Comparison of ENCODE assay signal across 1 cellular context in the genomic region with DNA sequence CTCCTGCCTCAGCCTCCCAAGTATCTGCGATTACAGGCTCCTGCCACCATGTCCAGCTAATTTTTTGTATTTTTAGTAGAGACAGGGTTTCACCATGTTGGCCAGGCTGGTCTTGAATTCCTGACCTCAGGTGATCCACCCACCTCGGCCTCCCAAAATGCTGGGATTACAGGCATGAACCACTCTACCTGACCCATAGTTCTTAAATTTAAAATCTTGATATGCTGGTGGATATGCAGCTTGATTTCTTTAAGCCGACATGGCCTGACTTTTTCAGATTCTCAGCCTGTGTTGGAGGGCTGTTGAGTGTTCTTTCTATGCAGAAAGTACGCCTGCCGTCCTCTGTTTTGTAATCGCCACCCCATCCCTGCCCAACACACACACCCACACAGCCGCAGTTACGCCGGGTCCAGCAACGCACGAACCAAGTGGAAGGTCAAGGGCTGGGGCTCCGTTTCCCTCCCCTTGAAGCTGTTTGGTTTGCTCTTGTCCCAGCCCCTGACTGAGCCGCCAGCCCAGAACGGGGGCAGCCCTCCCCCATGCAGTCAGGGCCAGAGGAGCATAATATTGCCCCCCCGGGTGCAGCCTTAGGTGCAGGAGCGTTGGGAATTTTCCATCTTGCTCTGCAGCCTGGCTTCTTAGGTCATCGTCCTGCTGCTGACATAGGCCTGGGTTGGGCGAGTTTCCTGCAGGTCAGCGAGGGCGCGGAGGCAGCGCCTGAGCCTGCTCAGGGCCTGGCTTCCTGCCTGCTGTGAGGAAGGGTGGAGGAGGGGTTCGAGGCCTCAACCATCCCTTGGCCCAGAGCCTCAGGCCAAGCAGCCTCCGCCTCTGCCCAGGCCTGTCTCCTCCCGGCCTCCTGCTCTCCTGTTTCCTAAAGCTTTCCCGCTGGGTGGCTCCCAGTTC.
TF ChIP-seq lines count a peak whose summit lies in the region.

No MANE protein-coding gene starts in this region.

TF ChIP-seq in HepG2, 621 proteins besides CTCF, POLR2A, EP300 and RAD21 (continued from another document and continues in another):
- TF ChIP-seq ZMAT5 (CRISPR knock-in tag; IDR thresholded peaks at IDR 0.05; ENCODE audit: borderline replicate concordance, low read depth) (no peak), ZNF264 (CRISPR knock-in tag; IDR thresholded peaks at IDR 0.05) (peak; percentile 93), KMT2B (CRISPR knock-in tag; IDR thresholded peaks at IDR 0.05) (peak; percentile 95), MBD4 (IDR thresholded peaks at IDR 0.05; ENCODE audit: borderline replicate concordance, low read length) (no peak), ZNF33A (CRISPR knock-in tag; IDR thresholded peaks at IDR 0.05; ENCODE audit: borderline replicate concordance) (no peak), KDM4B (CRISPR knock-in tag; IDR thresholded peaks at IDR 0.05) (peak; percentile 96), ZNF772 (CRISPR knock-in tag; IDR thresholded peaks at IDR 0.05) (no peak), FUBP1 (CRISPR knock-in tag; IDR thresholded peaks at IDR 0.05; ENCODE audit: borderline replicate concordance) (peak; percentile 66), NR2F6 (IDR thresholded peaks at IDR 0.05) (peak; percentile 96), NR2F6 (CRISPR knock-in tag; IDR thresholded peaks at IDR 0.05) (peak; percentile 100), ZNF580 (CRISPR knock-in tag; IDR thresholded peaks at IDR 0.05; ENCODE audit: borderline replicate concordance, low read depth) (peak; percentile 99), PAXIP1 (CRISPR knock-in tag; conservative IDR thresholded peaks at IDR 0.05) (peak; percentile 100), ZNF547 (CRISPR knock-in tag; IDR thresholded peaks at IDR 0.05) (peak; percentile 98; the same call in 1 of the 2 replicates), ZBTB7A (CRISPR knock-in tag; IDR thresholded peaks at IDR 0.05) (no peak), MIXL1 (CRISPR knock-in tag; IDR thresholded peaks at IDR 0.05) (peak; percentile 99), HNF4A (CRISPR knock-in tag; IDR thresholded peaks at IDR 0.05) (peak; percentile 98), ERF (CRISPR knock-in tag; IDR thresholded peaks at IDR 0.05) (peak; percentile 99), NAIF1 (CRISPR knock-in tag; IDR thresholded peaks at IDR 0.05; ENCODE audit: borderline replicate concordance) (no peak), ISL2 (CRISPR knock-in tag; IDR thresholded peaks at IDR 0.05) (peak; percentile 98), MED1 (CRISPR knock-in tag; IDR thresholded peaks at IDR 0.05) (peak; percentile 99), NONO (IDR thresholded peaks at IDR 0.05) (no peak), NONO (CRISPR knock-in tag; conservative IDR thresholded peaks at IDR 0.05) (no peak), MAX (IDR thresholded peaks at IDR 0.05) (no peak), LRRFIP1 (CRISPR knock-in tag; conservative IDR thresholded peaks at IDR 0.05) (no peak), TSC22D2 (CRISPR knock-in tag; IDR thresholded peaks at IDR 0.05; ENCODE audit: borderline replicate concordance) (peak; percentile 93), KDM5B (CRISPR knock-in tag; IDR thresholded peaks at IDR 0.05; ENCODE audit: borderline replicate concordance) (peak; percentile 100), ZNF775 (CRISPR knock-in tag; IDR thresholded peaks at IDR 0.05; ENCODE audit: borderline replicate concordance) (peak; percentile 85), RXRA (CRISPR knock-in tag; IDR thresholded peaks at IDR 0.05) (peak; percentile 100), ZNF546 (CRISPR knock-in tag; conservative IDR thresholded peaks at IDR 0.05) (peak; percentile 86), KLF9 (CRISPR knock-in tag; IDR thresholded peaks at IDR 0.05; ENCODE audit: low read depth) (peak; percentile 77; the same call in 1 of the 2 replicates), ZNF607 (CRISPR knock-in tag; IDR thresholded peaks at IDR 0.05; ENCODE audit: borderline replicate concordance) (no peak), NBN (conservative IDR thresholded peaks at IDR 0.05) (no peak), SSRP1 (CRISPR knock-in tag; IDR thresholded peaks at IDR 0.05) (peak; percentile 91), ETV5 (CRISPR knock-in tag; IDR thresholded peaks at IDR 0.05; ENCODE audit: borderline replicate concordance) (peak; percentile 90), ARNTL (CRISPR knock-in tag; IDR thresholded peaks at IDR 0.05) (peak; percentile 96), MYC (CRISPR knock-in tag; IDR thresholded peaks at IDR 0.05; ENCODE audit: borderline replicate concordance) (peak; percentile 93; the same call in 1 of the 2 replicates), NR2C2 (CRISPR knock-in tag; IDR thresholded peaks at IDR 0.05; ENCODE audit: borderline replicate concordance) (peak; percentile 93), NR1H2 (CRISPR knock-in tag; IDR thresholded peaks at IDR 0.05; ENCODE audit: borderline replicate concordance, low read depth) (no peak)
- TF ChIP-seq, protein P1, sequence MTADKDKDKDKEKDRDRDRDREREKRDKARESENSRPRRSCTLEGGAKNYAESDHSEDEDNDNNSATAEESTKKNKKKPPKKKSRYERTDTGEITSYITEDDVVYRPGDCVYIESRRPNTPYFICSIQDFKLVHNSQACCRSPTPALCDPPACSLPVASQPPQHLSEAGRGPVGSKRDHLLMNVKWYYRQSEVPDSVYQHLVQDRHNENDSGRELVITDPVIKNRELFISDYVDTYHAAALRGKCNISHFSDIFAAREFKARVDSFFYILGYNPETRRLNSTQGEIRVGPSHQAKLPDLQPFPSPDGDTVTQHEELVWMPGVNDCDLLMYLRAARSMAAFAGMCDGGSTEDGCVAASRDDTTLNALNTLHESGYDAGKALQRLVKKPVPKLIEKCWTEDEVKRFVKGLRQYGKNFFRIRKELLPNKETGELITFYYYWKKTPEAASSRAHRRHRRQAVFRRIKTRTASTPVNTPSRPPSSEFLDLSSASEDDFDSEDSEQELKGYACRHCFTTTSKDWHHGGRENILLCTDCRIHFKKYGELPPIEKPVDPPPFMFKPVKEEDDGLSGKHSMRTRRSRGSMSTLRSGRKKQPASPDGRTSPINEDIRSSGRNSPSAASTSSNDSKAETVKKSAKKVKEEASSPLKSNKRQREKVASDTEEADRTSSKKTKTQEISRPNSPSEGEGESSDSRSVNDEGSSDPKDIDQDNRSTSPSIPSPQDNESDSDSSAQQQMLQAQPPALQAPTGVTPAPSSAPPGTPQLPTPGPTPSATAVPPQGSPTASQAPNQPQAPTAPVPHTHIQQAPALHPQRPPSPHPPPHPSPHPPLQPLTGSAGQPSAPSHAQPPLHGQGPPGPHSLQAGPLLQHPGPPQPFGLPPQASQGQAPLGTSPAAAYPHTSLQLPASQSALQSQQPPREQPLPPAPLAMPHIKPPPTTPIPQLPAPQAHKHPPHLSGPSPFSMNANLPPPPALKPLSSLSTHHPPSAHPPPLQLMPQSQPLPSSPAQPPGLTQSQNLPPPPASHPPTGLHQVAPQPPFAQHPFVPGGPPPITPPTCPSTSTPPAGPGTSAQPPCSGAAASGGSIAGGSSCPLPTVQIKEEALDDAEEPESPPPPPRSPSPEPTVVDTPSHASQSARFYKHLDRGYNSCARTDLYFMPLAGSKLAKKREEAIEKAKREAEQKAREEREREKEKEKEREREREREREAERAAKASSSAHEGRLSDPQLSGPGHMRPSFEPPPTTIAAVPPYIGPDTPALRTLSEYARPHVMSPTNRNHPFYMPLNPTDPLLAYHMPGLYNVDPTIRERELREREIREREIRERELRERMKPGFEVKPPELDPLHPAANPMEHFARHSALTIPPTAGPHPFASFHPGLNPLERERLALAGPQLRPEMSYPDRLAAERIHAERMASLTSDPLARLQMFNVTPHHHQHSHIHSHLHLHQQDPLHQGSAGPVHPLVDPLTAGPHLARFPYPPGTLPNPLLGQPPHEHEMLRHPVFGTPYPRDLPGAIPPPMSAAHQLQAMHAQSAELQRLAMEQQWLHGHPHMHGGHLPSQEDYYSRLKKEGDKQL (CRISPR knock-in tag; IDR thresholded peaks at IDR 0.05; ENCODE audit: low read depth): peak; percentile 92
- TF ChIP-seq, protein P2, sequence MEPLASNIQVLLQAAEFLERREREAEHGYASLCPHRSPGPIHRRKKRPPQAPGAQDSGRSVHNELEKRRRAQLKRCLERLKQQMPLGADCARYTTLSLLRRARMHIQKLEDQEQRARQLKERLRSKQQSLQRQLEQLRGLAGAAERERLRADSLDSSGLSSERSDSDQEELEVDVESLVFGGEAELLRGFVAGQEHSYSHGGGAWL (CRISPR knock-in tag; IDR thresholded peaks at IDR 0.05): peak; percentile 97; the same call in 1 of the 2 replicates
- TF ChIP-seq, protein P3, sequence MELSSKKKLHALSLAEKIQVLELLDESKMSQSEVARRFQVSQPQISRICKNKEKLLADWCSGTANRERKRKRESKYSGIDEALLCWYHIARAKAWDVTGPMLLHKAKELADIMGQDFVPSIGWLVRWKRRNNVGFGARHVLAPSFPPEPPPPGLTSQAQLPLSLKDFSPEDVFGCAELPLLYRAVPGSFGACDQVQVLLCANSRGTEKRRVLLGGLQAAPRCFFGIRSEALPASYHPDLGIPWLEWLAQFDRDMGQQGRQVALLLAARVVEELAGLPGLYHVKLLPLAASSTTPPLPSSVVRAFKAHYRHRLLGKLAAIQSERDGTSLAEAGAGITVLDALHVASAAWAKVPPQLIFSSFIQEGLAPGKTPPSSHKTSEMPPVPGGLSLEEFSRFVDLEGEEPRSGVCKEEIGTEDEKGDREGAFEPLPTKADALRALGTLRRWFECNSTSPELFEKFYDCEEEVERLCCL (CRISPR knock-in tag; IDR thresholded peaks at IDR 0.05; ENCODE audit: borderline replicate concordance): peak; percentile 93; the same call in 1 of the 2 replicates
- TF ChIP-seq, protein P4, sequence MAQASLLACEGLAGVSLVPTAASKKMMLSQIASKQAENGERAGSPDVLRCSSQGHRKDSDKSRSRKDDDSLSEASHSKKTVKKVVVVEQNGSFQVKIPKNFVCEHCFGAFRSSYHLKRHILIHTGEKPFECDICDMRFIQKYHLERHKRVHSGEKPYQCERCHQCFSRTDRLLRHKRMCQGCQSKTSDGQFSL (CRISPR knock-in tag; IDR thresholded peaks at IDR 0.05): peak; percentile 92
